Comparison of ENCODE assay signal across 11 cellular contexts in genomic region chr11:103681855-103682254, GRCh38.
DNase-seq lines count a peak whose midpoint lies in the region; ATAC-seq and TF ChIP-seq lines count a peak whose summit lies in the region.
"Had no signal": no experiment of that assay in that cellular context is flagged by ENCODE, and none has a peak within 500 bp of the region (broad histone marks: within the 10 kb centered on the region; RNA-seq: fewer than 3 reads in every experiment).

No MANE protein-coding gene starts in this region.

- H3K36me3 ChIP-seq in DND-41 (ENCODE audit: insufficient read depth, low read length) (no peaks in the 10 kb centered on the region), adipocyte (ENCODE audit: control insufficient read depth, insufficient read depth, low read length, severe bottlenecking) (peaks cover 11% of the 10 kb centered on the region)

- CTCF ChIA-PET in activated CD4-positive, alpha-beta T cell treated with anti-CD3 and anti-CD28 coated beads, Interleukin-2, amount 10 ng/mL, durations not matched to agents 7 days and 5 days (lab: Charles Lee), result interaction anchor here (0.9 to 1.2 kb wide), 2 partner anchors 10 to 20 kb away, joined by 3 to 5 read pairs; no protein-coding TSS in a partner anchor

- POLR2A ChIA-PET in activated CD4-positive, alpha-beta T cell treated with anti-CD3 and anti-CD28 coated beads, Interleukin-2, amount 10 ng/mL, durations not matched to agents 7 days and 5 days (lab: Charles Lee), result no interaction called here

- no peak overlapping the region for H3K27ac Mint-ChIP-seq in activated CD4-positive, alpha-beta T cell treated with anti-CD3 and anti-CD28 coated beads, Interleukin-2, amount 10 ng/mL, durations not matched to agents 7 days and 5 days
- H3K27ac Mint-ChIP-seq: memory B cell; stimulated activated memory B cell treated with anti-CD40 and anti-IgM and Interleukin-4, amounts not matched to agents 10 μg/mL and 1 μg/mL and 100 μg/mL, for 72 hours had no signal

- no peaks in the 10 kb centered on the region for H3K9me3 ChIP-seq in DND-41 (ENCODE audit: insufficient read depth, low read length, severe bottlenecking)
- peaks cover 10% of the 10 kb centered on the region for H3K9me3 ChIP-seq in adipocyte (ENCODE audit: control insufficient read depth, low read length)

- in situ Hi-C loops in GM13976 (cut with MboI; ENCODE audit: low sequenced_read_pairs, unreplicated experiment), result loop anchor here (25.0 kb wide), 1 partner anchor 455 kb away; no protein-coding TSS in a partner anchor

- H3K4me3 ChIP-seq in DND-41 (ENCODE audit: low read depth in 1 of 2, low read length in 2 of 2) (no peak overlapping the region), adipocyte (ENCODE audit: low read length) (no peak overlapping the region)

- 0 out of 3 replicates have a peak, but pooled peaks have one; percentile 18 for ATAC-seq in DND-41 (ENCODE audit: insufficient read depth, low read depth)
- ATAC-seq in GM19452 (IDR thresholded peaks at IDR 0.05; ENCODE audit: unreplicated experiment), result peak; percentile 26
- peak; percentile 16 for ATAC-seq in HG03039 (IDR thresholded peaks at IDR 0.05; ENCODE audit: unreplicated experiment)

- peak overlapping the region; percentile 26 for H3K4me2 ChIP-seq in DND-41 (ENCODE audit: insufficient read depth, low read length)

- H3K9ac ChIP-seq in DND-41 (ENCODE audit: low read depth, low read length) (no peak overlapping the region), adipocyte (ENCODE audit: low read length) (peak overlapping the region; percentile 78)

- H3K27me3 Mint-ChIP-seq in activated CD4-positive, alpha-beta T cell treated with anti-CD3 and anti-CD28 coated beads, Interleukin-2, amount 10 ng/mL, durations not matched to agents 7 days and 5 days, result no peaks in the 10 kb centered on the region
- H3K27me3 Mint-ChIP-seq: memory B cell; stimulated activated memory B cell treated with anti-CD40 and anti-IgM and Interleukin-4, amounts not matched to agents 10 μg/mL and 1 μg/mL and 100 μg/mL, for 72 hours had no signal

- no peak overlapping the region for H3K27ac ChIP-seq in DND-41 (ENCODE audit: low read length)

- DNase-seq in DND-41 (no peak), adipocyte (ENCODE audit: low read depth) (no peak), GOT3 (lab: John Stamatoyannopoulos, UW) (no peak), GM13976 (ENCODE audit: low spot score) (no peak), NOMO-1 (lab: John Stamatoyannopoulos, UW; ENCODE audit: unreplicated experiment in 2 of 2) (no peak)
- DNase-seq in activated CD4-positive, alpha-beta T cell treated with anti-CD3 and anti-CD28 coated beads, Interleukin-2, amount 10 ng/mL, durations not matched to agents 7 days and 5 days, result no peak

- H3K4me3 Mint-ChIP-seq in activated CD4-positive, alpha-beta T cell treated with anti-CD3 and anti-CD28 coated beads, Interleukin-2, amount 10 ng/mL, durations not matched to agents 7 days and 5 days, result no peak overlapping the region
- H3K4me3 Mint-ChIP-seq: memory B cell; stimulated activated memory B cell treated with anti-CD40 and anti-IgM and Interleukin-4, amounts not matched to agents 10 μg/mL and 1 μg/mL and 100 μg/mL, for 72 hours had no signal

- no peak for TF ChIP-seq CTCF in DND-41 (IDR thresholded peaks at IDR 0.05; ENCODE audit: borderline replicate concordance, extremely low read depth, low read length, poor library complexity, severe bottlenecking)
- no peak for TF ChIP-seq CTCF in GM13976 (IDR thresholded peaks at IDR 0.05; ENCODE audit: borderline replicate concordance, control extremely low read depth, extremely low read depth, insufficient read depth, missing control alignments)

- H3K4me1 ChIP-seq in DND-41 (ENCODE audit: insufficient read depth, low read length) (peaks cover 14% of the 10 kb centered on the region), adipocyte (ENCODE audit: control insufficient read depth, insufficient read depth, low read length) (peaks cover 38% of the 10 kb centered on the region)

- peak overlapping the region; percentile 28 for H2AFZ ChIP-seq in DND-41 (ENCODE audit: low read depth, low read length)

- H3K79me2 ChIP-seq in DND-41 (ENCODE audit: insufficient read depth, low read length), result no peaks in the 10 kb centered on the region

- H3K4me1 Mint-ChIP-seq in activated CD4-positive, alpha-beta T cell treated with anti-CD3 and anti-CD28 coated beads, Interleukin-2, amount 10 ng/mL, durations not matched to agents 7 days and 5 days, result peaks cover 3% of the 10 kb centered on the region

- no peaks in the 10 kb centered on the region for H3K36me3 Mint-ChIP-seq in activated CD4-positive, alpha-beta T cell treated with anti-CD3 and anti-CD28 coated beads, Interleukin-2, amount 10 ng/mL, durations not matched to agents 7 days and 5 days (ENCODE audit: low read depth)
- H3K36me3 Mint-ChIP-seq: CD14-positive monocyte; memory B cell; stimulated activated memory B cell treated with anti-CD40 and anti-IgM and Interleukin-4, amounts not matched to agents 10 μg/mL and 1 μg/mL and 100 μg/mL, for 72 hours had no signal

- H3K27me3 ChIP-seq in DND-41 (ENCODE audit: insufficient read depth, low read length, poor library complexity) (no peaks in the 10 kb centered on the region), adipocyte (replicated peaks; ENCODE audit: control insufficient read depth, insufficient read depth, low read length) (no peaks in the 10 kb centered on the region)

- no peaks in the 10 kb centered on the region for H4K20me1 ChIP-seq in DND-41 (ENCODE audit: insufficient read depth, low read length)

- H3K9me3 Mint-ChIP-seq in activated CD4-positive, alpha-beta T cell treated with anti-CD3 and anti-CD28 coated beads, Interleukin-2, amount 10 ng/mL, durations not matched to agents 7 days and 5 days, result no peaks in the 10 kb centered on the region
- H3K9me3 Mint-ChIP-seq: CD14-positive monocyte; memory B cell; stimulated activated memory B cell treated with anti-CD40 and anti-IgM and Interleukin-4, amounts not matched to agents 10 μg/mL and 1 μg/mL and 100 μg/mL, for 72 hours had no signal
